In the genomic region with DNA sequence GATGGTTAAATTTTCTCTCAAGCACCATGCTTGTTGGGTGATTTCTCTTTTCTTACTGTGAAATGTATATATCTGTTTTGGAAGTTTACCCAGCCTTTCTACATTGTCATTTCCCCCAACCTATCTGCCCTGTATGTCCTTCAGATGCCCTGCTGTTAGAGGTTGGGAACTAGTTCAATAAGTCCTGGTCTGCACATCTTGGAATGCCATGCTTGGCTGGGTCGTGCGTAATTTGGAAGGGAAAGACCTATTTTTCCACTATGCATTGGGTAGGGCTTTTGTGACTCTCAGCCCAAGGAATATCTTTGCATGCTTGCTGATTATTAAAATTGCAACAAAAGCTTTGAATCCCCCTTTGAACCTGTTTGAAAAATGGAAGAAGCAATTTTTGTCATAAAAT, we compare ENCODE assay signal across 31 cellular contexts.
"Had no signal": no experiment of that assay in that cellular context is flagged by ENCODE, and none has a peak within 500 bp of the region (broad histone marks: within the 10 kb centered on the region; RNA-seq: fewer than 3 reads in every experiment).

No MANE protein-coding gene starts in this region.

- ATAC-seq: activated CD8-positive, alpha-beta T cell treated with anti-CD3 and anti-CD28 coated beads, Interleukin-2, amount 10 ng/mL, durations not matched to agents 7 days and 5 days; K562; PC-3; Right ventricle myocardium inferior; SK-N-SH treated with all-trans-retinoic acid at 6 μM for 48 hours had no signal

- H3K36me3 ChIP-seq: brain microvascular endothelial cell had no signal

- H3K27me3 ChIP-seq: brain microvascular endothelial cell had no signal

- H3K4me3 Mint-ChIP-seq: activated CD4-positive, alpha-beta T cell treated with anti-CD3 and anti-CD28 coated beads, Interleukin-2, amount 10 ng/mL, durations not matched to agents 24 days and 14 days; activated CD8-positive, alpha-beta T cell treated with anti-CD3 and anti-CD28 coated beads, Interleukin-2, amount 10 ng/mL, durations not matched to agents 7 days and 5 days; activated naive CD8-positive, alpha-beta T cell treated with anti-CD3 and anti-CD28 coated beads for 36 hours; activated T-cell treated with anti-CD3 and anti-CD28 coated beads, Interleukin-2, amount 50 U/mL, for 24 hours; activated T-helper 1 cell treated with anti-CD3 and anti-CD28 coated beads, Interleukin-12 subunit alpha, Interleukin-12 subunit beta, Interleukin-2, Interleukin-4 antibody, amounts not matched to agents 30 ng/mL and 10 ng/mL and 1 ng/mL, durations not matched to agents 14 hours and 24 hours and 36 hours had no signal

- DNase-seq: activated CD4-positive, alpha-beta T cell treated with anti-CD3 and anti-CD28 coated beads, Interleukin-2, amount 10 ng/mL, durations not matched to agents 24 days and 14 days; activated CD4-positive, alpha-beta T cell treated with anti-CD3 and anti-CD28 coated beads, Interleukin-2, amount 50 U/mL, for 48 hours; activated CD4-positive, CD25-positive, alpha-beta regulatory T cell; activated CD8-positive, alpha-beta T cell treated with anti-CD3 and anti-CD28 coated beads, Interleukin-2, amount 10 ng/mL, durations not matched to agents 7 days and 5 days; activated naive CD4-positive, alpha-beta T cell; activated naive CD4-positive, alpha-beta T cell treated with anti-CD3 and anti-CD28 coated beads, Interleukin-2, amount 50 U/mL, for 16 hours; activated naive CD8-positive, alpha-beta T cell treated with anti-CD3 and anti-CD28 coated beads for 36 hours; activated T-cell treated with anti-CD3 and anti-CD28 coated beads, Interleukin-2, amount 50 U/mL, for 24 hours; amniotic stem cell; aorta; brain microvascular endothelial cell; central memory CD4-positive, alpha-beta T cell; NCI-H1105; NCI-H1417 treated with DMSO at 0.1 percent for 48 hours; NCI-H1930; NCI-H2081 treated with DMSO at 0.1 percent for 48 hours; NCI-H345; NCI-H524 treated with DMSO at 0.1 percent for 48 hours; NK-92 treated with Interleukin-12 subunit alpha and Interleukin-12 subunit beta, amount 100 ng/mL, for 24 hours; PC-3; SIG-M5; SW 1271; T-helper 1 cell; T-helper 2 cell; T-helper 9 cell had no signal

- H3K27ac Mint-ChIP-seq: activated CD4-positive, alpha-beta T cell treated with anti-CD3 and anti-CD28 coated beads, Interleukin-2, amount 10 ng/mL, durations not matched to agents 24 days and 14 days; activated CD8-positive, alpha-beta T cell treated with anti-CD3 and anti-CD28 coated beads, Interleukin-2, amount 10 ng/mL, durations not matched to agents 7 days and 5 days; activated naive CD8-positive, alpha-beta T cell treated with anti-CD3 and anti-CD28 coated beads for 36 hours; activated T-cell treated with anti-CD3 and anti-CD28 coated beads, Interleukin-2, amount 50 U/mL, for 24 hours; activated T-helper 1 cell treated with anti-CD3 and anti-CD28 coated beads, Interleukin-12 subunit alpha, Interleukin-12 subunit beta, Interleukin-2, Interleukin-4 antibody, amounts not matched to agents 30 ng/mL and 10 ng/mL and 1 ng/mL, durations not matched to agents 14 hours and 24 hours and 36 hours had no signal

- H3K36me3 Mint-ChIP-seq: activated naive CD8-positive, alpha-beta T cell treated with anti-CD3 and anti-CD28 coated beads for 36 hours had no signal

- H3K4me3 ChIP-seq: K562 had no signal

- H3K27ac ChIP-seq: brain microvascular endothelial cell, RWPE1, VCaP had no signal

- H3K9me3 Mint-ChIP-seq: activated CD4-positive, alpha-beta T cell treated with anti-CD3 and anti-CD28 coated beads, Interleukin-2, amount 10 ng/mL, durations not matched to agents 24 days and 14 days; activated T-cell treated with anti-CD3 and anti-CD28 coated beads, Interleukin-2, amount 50 U/mL, for 24 hours; activated T-helper 1 cell treated with anti-CD3 and anti-CD28 coated beads, Interleukin-12 subunit alpha, Interleukin-12 subunit beta, Interleukin-2, Interleukin-4 antibody, amounts not matched to agents 30 ng/mL and 10 ng/mL and 1 ng/mL, durations not matched to agents 14 hours and 24 hours and 36 hours had no signal
